20 cellular contexts compared by ENCODE assay signal in genomic region chr2:177399376-177399775, GRCh38. TPM values are rescaled to one million over a fixed set of nuclear protein-coding genes. Genes with fewer than 3 reads are reported as not detected.
DNase-seq lines count a peak whose midpoint lies in the region; ATAC-seq, FAIRE-seq and TF ChIP-seq lines count a peak whose summit lies in the region.
"Had no signal": no experiment of that assay in that cellular context is flagged by ENCODE, and none has a peak within 500 bp of the region (broad histone marks: within the 10 kb centered on the region; RNA-seq: fewer than 3 reads in every experiment).

No MANE protein-coding gene starts in this region.

- no TSS peak for BruUV-seq in Calu3 (replicated peaks; lab: Mats Ljungman, UMichigan)

- intact Hi-C loops in Calu3 (cut with micrococcal nuclease; ENCODE audit: unreplicated experiment) = loop anchor here (5.0 kb wide), 4 partner anchors 62 to 232 kb away; no protein-coding TSS in a partner anchor
- intact Hi-C loops in activated CD8-positive, alpha-beta T cell treated with anti-CD3 and anti-CD28 coated beads for 36 hours (cut with micrococcal nuclease) = no loop called here

- H3K4me3 ChIP-seq in SK-N-MC = 0 out of 2 replicates have a peak overlapping the region, but pooled peaks have one; percentile 18
- H3K4me3 ChIP-seq in neutrophil (ENCODE audit: low read depth in 1 of 2, low read length in 1 of 2) = no peak overlapping the region
- H3K4me3 ChIP-seq: BLaER1 had no signal

- no peaks in the 10 kb centered on the region for H3K9me3 Mint-ChIP-seq in Calu3 (ENCODE audit: low read depth, unreplicated experiment)
- H3K9me3 Mint-ChIP-seq in activated CD8-positive, alpha-beta T cell treated with anti-CD3 and anti-CD28 coated beads for 36 hours = no peaks in the 10 kb centered on the region
- H3K9me3 Mint-ChIP-seq: CD4-positive, alpha-beta T cell; T-cell had no signal

- no peak overlapping the region for H3K4me3 Mint-ChIP-seq in Calu3 (ENCODE audit: low read depth, unreplicated experiment)
- H3K4me3 Mint-ChIP-seq in activated CD8-positive, alpha-beta T cell treated with anti-CD3 and anti-CD28 coated beads for 36 hours = no peak overlapping the region
- H3K4me3 Mint-ChIP-seq: CD4-positive, alpha-beta T cell; T-cell had no signal

- H3K36me3 ChIP-seq in SK-N-MC (ENCODE audit: insufficient read depth, low read length) (no peaks in the 10 kb centered on the region), neutrophil (no peaks in the 10 kb centered on the region)

- no peak for ATAC-seq in activated CD8-positive, alpha-beta T cell treated with anti-CD3 and anti-CD28 coated beads for 36 hours
- no peak for ATAC-seq in GM18868 (IDR thresholded peaks at IDR 0.05; ENCODE audit: unreplicated experiment)
- ATAC-seq: T-cell had no signal

- no peak for DNase-seq in Calu3
- DNase-seq in H54 (ENCODE audit: insufficient read length, low spot score) = no peak
- no peak for DNase-seq in SK-N-MC (ENCODE audit: low read depth, low spot score)
- DNase-seq in activated CD8-positive, alpha-beta T cell treated with anti-CD3 and anti-CD28 coated beads for 36 hours = no peak
- no peak for DNase-seq in stimulated activated CD4-positive, alpha-beta T cell treated with anti-CD3 and anti-CD28 coated beads, Interleukin-4, amount 100 ng/mL, for 1 hour
- DNase-seq: Caco-2; CD4-positive, alpha-beta T cell; DMS153; H7; NCI-H1092; NCI-H1436 treated with DMSO at 0.1 percent for 48 hours; NCI-H1930; NCI-H2227 treated with DMSO at 0.1 percent for 48 hours; NCI-H510A; NCI-H748 treated with DMSO at 0.1 percent for 48 hours; Right ventricle myocardium superior; T-cell had no signal

- TF ChIP-seq CTCF in Calu3 (IDR thresholded peaks at IDR 0.05; ENCODE audit: unreplicated experiment) = no peak
- no peak for TF ChIP-seq CTCF in neutrophil (IDR thresholded peaks at IDR 0.05)
- TF ChIP-seq CTCF in activated CD8-positive, alpha-beta T cell treated with anti-CD3 and anti-CD28 coated beads for 36 hours (IDR thresholded peaks at IDR 0.05) = no peak

- peaks cover 79% of the 10 kb centered on the region for H3K4me1 Mint-ChIP-seq in Calu3 (ENCODE audit: low read depth, unreplicated experiment)
- peaks cover 76% of the 10 kb centered on the region for H3K4me1 Mint-ChIP-seq in activated CD8-positive, alpha-beta T cell treated with anti-CD3 and anti-CD28 coated beads for 36 hours (ENCODE audit: low read depth)

- no peaks in the 10 kb centered on the region for H3K27me3 Mint-ChIP-seq in Calu3 (ENCODE audit: unreplicated experiment)
- no peaks in the 10 kb centered on the region for H3K27me3 Mint-ChIP-seq in activated CD8-positive, alpha-beta T cell treated with anti-CD3 and anti-CD28 coated beads for 36 hours
- H3K27me3 Mint-ChIP-seq: CD4-positive, alpha-beta T cell; T-cell had no signal

- H3K36me3 Mint-ChIP-seq in Calu3 (ENCODE audit: insufficient read depth, unreplicated experiment) = peaks cover 14% of the 10 kb centered on the region
- H3K36me3 Mint-ChIP-seq in activated CD8-positive, alpha-beta T cell treated with anti-CD3 and anti-CD28 coated beads for 36 hours (ENCODE audit: low read depth) = peaks cover 14% of the 10 kb centered on the region

- peak; percentile 6 for FAIRE-seq in H54 (lab: Jason Lieb, UNC)

- no peak for TF ChIP-seq POLR2A in H54 (IDR thresholded peaks at IDR 0.05; ENCODE audit: low read depth, low read length)

- CTCF ChIA-PET in Calu3 (lab: Charles Lee) = no interaction called here
- CTCF ChIA-PET in activated CD8-positive, alpha-beta T cell treated with anti-CD3 and anti-CD28 coated beads for 36 hours (lab: Charles Lee) = interaction anchor here (2.1 kb wide), 1 partner anchor 15 kb away, joined by 6 read pairs; no protein-coding TSS in a partner anchor

- H3K4me1 ChIP-seq in neutrophil (ENCODE audit: control insufficient read depth in 1 of 2, insufficient read depth in 1 of 2, low read depth in 1 of 2, low read length in 1 of 2) = peaks cover 60 to 75% of the 10 kb centered on the region in 2 experiments

- no peaks in the 10 kb centered on the region for H3K27me3 ChIP-seq in neutrophil
- H3K27me3 ChIP-seq: BLaER1 had no signal

- H3K27ac Mint-ChIP-seq in Calu3 (ENCODE audit: unreplicated experiment) = peak overlapping the region; percentile 70
- no peak overlapping the region for H3K27ac Mint-ChIP-seq in activated CD8-positive, alpha-beta T cell treated with anti-CD3 and anti-CD28 coated beads for 36 hours
- H3K27ac Mint-ChIP-seq: CD4-positive, alpha-beta T cell; T-cell had no signal

- H3K27ac ChIP-seq in SK-N-MC (peak overlapping the region; percentile 67; the same call in 1 of the 2 replicates), neutrophil (peak overlapping the region; percentile 59)
- H3K27ac ChIP-seq: BLaER1 had no signal

- H3K9me3 ChIP-seq in SK-N-MC (ENCODE audit: low read depth, low read length) = no peaks in the 10 kb centered on the region
- no peaks in the 10 kb centered on the region for H3K9me3 ChIP-seq in neutrophil
- H3K9me3 ChIP-seq: BLaER1, Caco-2 had no signal

- POLR2A ChIA-PET in activated CD8-positive, alpha-beta T cell treated with anti-CD3 and anti-CD28 coated beads for 36 hours (lab: Charles Lee) = no interaction called here

- no peak overlapping the region for H3K9ac ChIP-seq in SK-N-MC (ENCODE audit: insufficient read length)
- H3K9ac ChIP-seq: BLaER1 had no signal

RNA-seq across cellular contexts. Expression of gene AGPS, which starts 6.8 kb away (rescaled TPM):
- total RNA-seq in Calu3 (2022) = 55.2 and 69.9 TPM in 2 replicates
- 10 to 100 TPM; 55.7 to 58.9 TPM for total RNA-seq in activated CD8-positive, alpha-beta T cell treated with anti-CD3 and anti-CD28 coated beads for 36 hours
